9 cellular contexts compared by ENCODE assay signal in genomic region chr1:25711555-25712298, GRCh38.
DNase-seq lines count a peak whose midpoint lies in the region; ATAC-seq, FAIRE-seq and TF ChIP-seq lines count a peak whose summit lies in the region.
"Had no signal": no experiment of that assay in that cellular context is flagged by ENCODE, and none has a peak within 500 bp of the region (broad histone marks: within the 10 kb centered on the region; RNA-seq: fewer than 3 reads in every experiment).

No MANE protein-coding gene starts in this region.

- in situ Hi-C loops in SK-MEL-5 (cut with HindIII; ENCODE audit: low pct_unique_long_range_greater_than_20kb, low sequenced_read_pairs): no loop called here

- no peak for TF ChIP-seq POLR2A in stomach (IDR thresholded peaks at IDR 0.05)

- no peak overlapping the region for H3K27ac ChIP-seq in lower lobe of right lung
- peak overlapping the region in 3 of 5 donors; percentile 16 to 62 (median 39) for H3K27ac ChIP-seq in stomach
- no peak overlapping the region for H3K27ac ChIP-seq in coronary artery

- H3K27me3 ChIP-seq in lower lobe of right lung (ENCODE audit: low read depth) (no peaks in the 10 kb centered on the region), stomach (no peaks in the 10 kb centered on the region)

- TF ChIP-seq CTCF in lower lobe of right lung (IDR thresholded peaks at IDR 0.05): no peak
- TF ChIP-seq CTCF in stomach (IDR thresholded peaks at IDR 0.05): no peak
- no peak for TF ChIP-seq CTCF in coronary artery (IDR thresholded peaks at IDR 0.05)

- H3K4me3 ChIP-seq in lower lobe of right lung (no peak overlapping the region), stomach (no peak overlapping the region), coronary artery (no peak overlapping the region)

- DNase-seq in SK-MEL-5 (ENCODE audit: low read depth, low spot score) (peak; percentile 49), lower lobe of right lung (peak; percentile 67), stomach (no peak), coronary artery (ENCODE audit: low spot score) (no peak), NCI-H1436 treated with DMSO at 0.1 percent for 48 hours (lab: John Stamatoyannopoulos, UW) (no peak), NCI-H510A treated with DMSO at 0.1 percent for 48 hours (lab: John Stamatoyannopoulos, UW) (no peak), HTR-8/SVneo (ENCODE audit: insufficient read length, low spot score) (no peak)
- peak; percentile 48 for DNase-seq in activated effector memory CD4-positive, alpha-beta T cell treated with Interleukin-2 at 50 U/mL for 16 hours
- DNase-seq: T1000 had no signal

- peak; percentile 77 to 84 for ATAC-seq in lower lobe of right lung

- no peaks in the 10 kb centered on the region for H3K9me3 ChIP-seq in lower lobe of right lung
- H3K9me3 ChIP-seq in stomach: no peaks in the 10 kb centered on the region

- H3K4me1 ChIP-seq in lower lobe of right lung: peaks cover 25% of the 10 kb centered on the region
- H3K4me1 ChIP-seq in stomach: peaks cover 5 to 59% (median 26%) of the 10 kb centered on the region in 4 donors

- no peak for FAIRE-seq in HTR-8/SVneo (lab: Jason Lieb, UNC)

- H3K36me3 ChIP-seq in lower lobe of right lung (no peaks in the 10 kb centered on the region), stomach (no peaks in the 10 kb centered on the region)

- intact Hi-C loops in lower lobe of right lung (cut with DNase I) (no loop called here), stomach (cut with DNase I; ENCODE audit: low total_unique reads) (no loop called here)

- TF ChIP-seq EP300 in stomach (IDR thresholded peaks at IDR 0.05): no peak

- 52 to 59% (median 57%) methylated on average over 14 to 16 of the region's 16 CpGs for WGBS in stomach, 5 donors

Comparison
In these comparisons a context has a peak if more than half of its experiments do, and no peak if none do; other contexts are left out.
1. DNase-seq: peak in SK-MEL-5 (single experiment), activated effector memory CD4-positive, alpha-beta T cell treated with Interleukin-2 at 50 U/mL for 16 hours (single experiment) and lower lobe of right lung (single experiment); none in stomach (single experiment), coronary artery (single experiment), NCI-H1436 treated with DMSO at 0.1 percent for 48 hours (single experiment), NCI-H510A treated with DMSO at 0.1 percent for 48 hours (single experiment) and HTR-8/SVneo (single experiment).
2. H3K27ac ChIP-seq: peak in stomach (3 of 5); none in lower lobe of right lung (single experiment) and coronary artery (0 of 2).